10 cellular contexts compared by ENCODE assay signal in genomic region chr21:39386899-39387298, GRCh38. TPM values are rescaled to one million over a fixed set of nuclear protein-coding genes. Genes with fewer than 3 reads are reported as not detected.
DNase-seq lines count a peak whose midpoint lies in the region; ATAC-seq, FAIRE-seq and TF ChIP-seq lines count a peak whose summit lies in the region.
"Had no signal": no experiment of that assay in that cellular context is flagged by ENCODE, and none has a peak within 500 bp of the region (broad histone marks: within the 10 kb centered on the region; RNA-seq: fewer than 3 reads in every experiment).

No MANE protein-coding gene starts in this region.

- TF ChIP-seq POLR2A in HepG2 (IDR thresholded peaks at IDR 0.05; ENCODE audit: insufficient read depth in 1 of 2, low read depth in 2 of 2, low read length in 2 of 2) (no peak), thyroid gland (IDR thresholded peaks at IDR 0.05) (no peak)

- peak overlapping the region; percentile 98 for H3K4me2 ChIP-seq in HepG2 (ENCODE audit: low read depth, low read length)

- H3K27ac ChIP-seq in HepG2 (ENCODE audit: extremely low read length, insufficient read depth, low read length) (peak overlapping the region; percentile 99), thyroid gland (peak overlapping the region in 2 of 3 donors; percentile 22 to 72)

- peaks cover 3 to 11% of the 10 kb centered on the region in 2 experiments for H3K36me3 ChIP-seq in HepG2 (replicated peaks in 1 of 2; ENCODE audit: control insufficient read depth in 1 of 2, insufficient read depth in 2 of 2, low read length in 2 of 2)
- H3K36me3 ChIP-seq in thyroid gland = peaks cover 3 to 8% of the 10 kb centered on the region in 2 donors

- peaks cover 39% of the 10 kb centered on the region for H3K4me1 ChIP-seq in HepG2 (ENCODE audit: insufficient read depth, low read length)
- peaks cover 12 to 16% of the 10 kb centered on the region in 2 donors for H3K4me1 ChIP-seq in thyroid gland

- ATAC-seq in HepG2 = no peak
- ATAC-seq in HG03460 (IDR thresholded peaks at IDR 0.05; ENCODE audit: unreplicated experiment) = no peak

- TF ChIP-seq CTCF in HepG2 (CRISPR knock-in tag; IDR thresholded peaks at IDR 0.05) = no peak
- TF ChIP-seq CTCF in thyroid gland (IDR thresholded peaks at IDR 0.05) = no peak

- H3K27ac Mint-ChIP-seq in activated naive CD4-positive, alpha-beta T cell treated with anti-CD3 and anti-CD28 coated beads, Interleukin-2, amount 10 ng/mL, durations not matched to agents 7 days and 5 days = peak overlapping the region; percentile 90
- no peak overlapping the region for H3K27ac Mint-ChIP-seq in activated naive CD4-positive, alpha-beta T cell treated with anti-CD3 and anti-CD28 coated beads for 36 hours
- no peak overlapping the region for H3K27ac Mint-ChIP-seq in activated CD4-positive, alpha-beta memory T cell treated with anti-CD3 and anti-CD28 coated beads, Interleukin-2, amount 10 ng/mL, durations not matched to agents 7 days and 5 days

- 97% methylated on average over 11 of the region's 11 CpGs for WGBS in HepG2 (ENCODE audit: low lambda C conversion rate)
- 97 to 99% methylated on average over 11 of the region's 11 CpGs for WGBS in thyroid gland, 2 donors

- no peak for TF ChIP-seq EP300 in HepG2 (IDR thresholded peaks at IDR 0.05; ENCODE audit: low read depth in 2 of 2, low read length in 2 of 2)
- TF ChIP-seq EP300 in HepG2 (CRISPR knock-in tag; IDR thresholded peaks at IDR 0.05; ENCODE audit: borderline replicate concordance) = no peak

- H3K4me3 ChIP-seq in HepG2 (replicated peaks in 1 of 3; ENCODE audit: insufficient read depth in 1 of 3, low read depth in 2 of 3, low read length in 3 of 3) (peak overlapping the region in 2 of 3 experiments; percentile 41 to 70; a peak in 3 of 6 replicates), thyroid gland (replicated peaks in 1 of 3) (no peak overlapping the region)
- H3K4me3 ChIP-seq: mucosa of descending colon had no signal

- no peak overlapping the region for H2AFZ ChIP-seq in HepG2 (ENCODE audit: low read length)

- POLR2A ChIA-PET in activated CD4-positive, alpha-beta memory T cell treated with anti-CD3 and anti-CD28 coated beads, Interleukin-2, amount 10 ng/mL, durations not matched to agents 7 days and 5 days (lab: Charles Lee) = interaction anchor here (0.9 to 5.7 kb wide), 7 partner anchors 39 to 1823 kb away, joined by 3 to 47 read pairs (median 4); partner anchors contain the start of genes BRWD1, HMGN1 and PSMG1
- POLR2A ChIA-PET in HepG2 (lab: Yijun Ruan, JAX) = interaction anchor here (1.4 to 3.7 kb wide), 7 partner anchors 10 to 204 kb away, joined by 4 to 47 read pairs (median 9); partner anchors contain the start of genes BRWD1, HMGN1 and PSMG1

- H3K9me3 ChIP-seq in HepG2 (ENCODE audit: low read length) (no peaks in the 10 kb centered on the region), thyroid gland (no peaks in the 10 kb centered on the region)
- H3K9me3 ChIP-seq: mucosa of descending colon had no signal

- peak overlapping the region; percentile 88 for H3K9ac ChIP-seq in HepG2 (ENCODE audit: insufficient read depth, low read depth, low read length)

- H3K27me3 Mint-ChIP-seq in activated naive CD4-positive, alpha-beta T cell treated with anti-CD3 and anti-CD28 coated beads, Interleukin-2, amount 10 ng/mL, durations not matched to agents 7 days and 5 days = no peaks in the 10 kb centered on the region
- no peaks in the 10 kb centered on the region for H3K27me3 Mint-ChIP-seq in activated naive CD4-positive, alpha-beta T cell treated with anti-CD3 and anti-CD28 coated beads for 36 hours (ENCODE audit: low read depth)
- H3K27me3 Mint-ChIP-seq in activated CD4-positive, alpha-beta memory T cell treated with anti-CD3 and anti-CD28 coated beads, Interleukin-2, amount 10 ng/mL, durations not matched to agents 7 days and 5 days = no peaks in the 10 kb centered on the region

- H3K27me3 ChIP-seq in HepG2 (ENCODE audit: control insufficient read depth in 1 of 2, insufficient read depth in 2 of 2, low read length in 2 of 2) (no peaks in the 10 kb centered on the region), thyroid gland (no peaks in the 10 kb centered on the region)

- no peak for DNase-seq in activated naive CD4-positive, alpha-beta T cell treated with anti-CD3 and anti-CD28 coated beads, Interleukin-2, amount 10 ng/mL, durations not matched to agents 7 days and 5 days
- DNase-seq in activated naive CD4-positive, alpha-beta T cell treated with anti-CD3 and anti-CD28 coated beads for 36 hours = no peak
- DNase-seq in activated CD4-positive, alpha-beta memory T cell treated with anti-CD3 and anti-CD28 coated beads, Interleukin-2, amount 10 ng/mL, durations not matched to agents 7 days and 5 days = no peak
- DNase-seq in HepG2 (ENCODE audit: low spot score) (no peak), thyroid gland (no peak), CD1c-positive myeloid dendritic cell (ENCODE audit: extremely low spot score) (no peak), AML-193 (lab: John Stamatoyannopoulos, UW) (no peak)

- no TSS peak for BruUV-seq in HepG2 (replicated peaks; lab: Mats Ljungman, UMichigan)

- no peak for FAIRE-seq in HepG2 (lab: Jason Lieb, UNC)
- FAIRE-seq: D721Med had no signal

- H3K36me3 Mint-ChIP-seq in activated naive CD4-positive, alpha-beta T cell treated with anti-CD3 and anti-CD28 coated beads, Interleukin-2, amount 10 ng/mL, durations not matched to agents 7 days and 5 days = peaks cover 12% of the 10 kb centered on the region
- H3K36me3 Mint-ChIP-seq in activated naive CD4-positive, alpha-beta T cell treated with anti-CD3 and anti-CD28 coated beads for 36 hours (ENCODE audit: low read depth) = peaks cover 6% of the 10 kb centered on the region
- H3K36me3 Mint-ChIP-seq in activated CD4-positive, alpha-beta memory T cell treated with anti-CD3 and anti-CD28 coated beads, Interleukin-2, amount 10 ng/mL, durations not matched to agents 7 days and 5 days (ENCODE audit: low read depth) = peaks cover 10% of the 10 kb centered on the region

- CTCF ChIA-PET in activated naive CD4-positive, alpha-beta T cell treated with anti-CD3 and anti-CD28 coated beads, Interleukin-2, amount 10 ng/mL, durations not matched to agents 7 days and 5 days (lab: Charles Lee) = interaction anchor here (1.3 to 2.6 kb wide), 2 partner anchors 12 to 40 kb away, joined by 13 read pairs; partner anchors contain the start of gene HMGN1
- CTCF ChIA-PET in activated naive CD4-positive, alpha-beta T cell treated with anti-CD3 and anti-CD28 coated beads for 36 hours (lab: Charles Lee) = interaction anchor here (0.6 to 2.0 kb wide), 7 partner anchors 24 to 1963 kb away, joined by 3 to 8 read pairs (median 3); partner anchors contain the start of genes BRWD1 and HMGN1
- CTCF ChIA-PET in activated CD4-positive, alpha-beta memory T cell treated with anti-CD3 and anti-CD28 coated beads, Interleukin-2, amount 10 ng/mL, durations not matched to agents 7 days and 5 days (lab: Charles Lee) = interaction anchor here (1.2 to 1.8 kb wide), 6 partner anchors 13 to 203 kb away, joined by 3 to 20 read pairs (median 8); partner anchors contain the start of gene PSMG1
- CTCF ChIA-PET in HepG2 (lab: Yijun Ruan, JAX; ENCODE audit: low intra/inter-chr PET ratio, low total read pairs) = no interaction called here

- H3K4me1 Mint-ChIP-seq in activated naive CD4-positive, alpha-beta T cell treated with anti-CD3 and anti-CD28 coated beads, Interleukin-2, amount 10 ng/mL, durations not matched to agents 7 days and 5 days = peaks cover 52% of the 10 kb centered on the region
- H3K4me1 Mint-ChIP-seq in activated naive CD4-positive, alpha-beta T cell treated with anti-CD3 and anti-CD28 coated beads for 36 hours (ENCODE audit: low read depth) = peaks cover 39% of the 10 kb centered on the region
- H3K4me1 Mint-ChIP-seq in activated CD4-positive, alpha-beta memory T cell treated with anti-CD3 and anti-CD28 coated beads, Interleukin-2, amount 10 ng/mL, durations not matched to agents 7 days and 5 days = peaks cover 52% of the 10 kb centered on the region

- H3K79me2 ChIP-seq in HepG2 (ENCODE audit: insufficient read depth, low read length) = peaks cover 44% of the 10 kb centered on the region

- no peaks in the 10 kb centered on the region for H3K9me3 Mint-ChIP-seq in activated naive CD4-positive, alpha-beta T cell treated with anti-CD3 and anti-CD28 coated beads, Interleukin-2, amount 10 ng/mL, durations not matched to agents 7 days and 5 days
- H3K9me3 Mint-ChIP-seq in activated naive CD4-positive, alpha-beta T cell treated with anti-CD3 and anti-CD28 coated beads for 36 hours = no peaks in the 10 kb centered on the region
- no peaks in the 10 kb centered on the region for H3K9me3 Mint-ChIP-seq in activated CD4-positive, alpha-beta memory T cell treated with anti-CD3 and anti-CD28 coated beads, Interleukin-2, amount 10 ng/mL, durations not matched to agents 7 days and 5 days

- in situ Hi-C loops in HepG2 (cut with HindIII; ENCODE audit: extremely low pct_ligation_motif_present, low pct_unique_long_range_greater_than_20kb) = loop anchor here (5.0 kb wide), 1 partner anchor 40 kb away; the partner anchor contains the start of gene HMGN1

- peak overlapping the region; percentile 73 for H3K4me3 Mint-ChIP-seq in activated naive CD4-positive, alpha-beta T cell treated with anti-CD3 and anti-CD28 coated beads, Interleukin-2, amount 10 ng/mL, durations not matched to agents 7 days and 5 days
- H3K4me3 Mint-ChIP-seq in activated naive CD4-positive, alpha-beta T cell treated with anti-CD3 and anti-CD28 coated beads for 36 hours = no peak overlapping the region
- peak overlapping the region; percentile 83 for H3K4me3 Mint-ChIP-seq in activated CD4-positive, alpha-beta memory T cell treated with anti-CD3 and anti-CD28 coated beads, Interleukin-2, amount 10 ng/mL, durations not matched to agents 7 days and 5 days

- no peak for TF ChIP-seq RAD21 in HepG2 (CRISPR knock-in tag; IDR thresholded peaks at IDR 0.05)

- intact Hi-C loops in activated naive CD4-positive, alpha-beta T cell treated with anti-CD3 and anti-CD28 coated beads for 36 hours (cut with micrococcal nuclease) = loop anchor here (1.0 to 10.0 kb wide), 9 partner anchors 38 to 880 kb away; partner anchors contain the start of genes ETS2, HMGN1 and LCA5L
- intact Hi-C loops in HepG2 (cut with micrococcal nuclease; ENCODE audit: unreplicated experiment) (loop anchor here (5.0 kb wide), 1 partner anchor 55 kb away; no protein-coding TSS in a partner anchor), thyroid gland (cut with DNase I) (loop anchor here (5.0 kb wide), 2 partner anchors 35 to 75 kb away; partner anchors contain the start of gene BRWD1)

- peaks cover 13% of the 10 kb centered on the region; the same call in 1 of the 2 replicates for H4K20me1 ChIP-seq in HepG2 (ENCODE audit: insufficient read depth, low read length)

RNA-seq across cellular contexts. Expression of gene HMGN1, which starts 38.0 kb away (rescaled TPM):
- total RNA-seq in activated naive CD4-positive, alpha-beta T cell treated with anti-CD3 and anti-CD28 coated beads for 36 hours = 100 to 1,000 TPM; 527 to 529 TPM
- 100 to 1,000 TPM; 327 to 340 TPM for total RNA-seq in activated CD4-positive, alpha-beta memory T cell treated with anti-CD3 and anti-CD28 coated beads, Interleukin-2, amount 10 ng/mL, durations not matched to agents 7 days and 5 days
- total RNA-seq in HepG2 (2016; rRNA removed; fragmentation: Illumina TruSeq; extraction: Trizol) = 286 and 355 TPM in 2 replicates
- total RNA-seq in HepG2 (2016; cell fraction: cytosol; rRNA removed; fragmentation: Illumina TruSeq; extraction: Trizol; ENCODE audit: low read depth) = 200 and 237 TPM in 2 replicates
- total RNA-seq in HepG2 (2016; cell fraction: insoluble cytoplasmic fraction; rRNA removed; fragmentation: Illumina TruSeq; extraction: Trizol) = 276 and 350 TPM in 2 replicates
- total RNA-seq in HepG2 (2016; cell fraction: membrane; rRNA removed; fragmentation: Illumina TruSeq; extraction: Trizol) = 380 and 392 TPM in 2 replicates
- total RNA-seq in HepG2 (2016; cell fraction: nucleus; rRNA removed; fragmentation: Illumina TruSeq; extraction: Trizol) = 162 and 177 TPM in 2 replicates
- 69.2 and 104 TPM in 2 replicates for polyA plus RNA-seq in HepG2 (2011; rRNA removed)
- polyA plus RNA-seq in HepG2 (2011; cell fraction: cytosol; rRNA removed) = 42.7 and 59.4 TPM in 2 replicates
- polyA plus RNA-seq in HepG2 (2011; cell fraction: nucleus; rRNA removed) = 60.7 and 86.6 TPM in 2 replicates
- 128 and 194 TPM in 2 replicates for polyA plus RNA-seq in HepG2 (2012)
- 295 and 368 TPM in 2 replicates for polyA plus RNA-seq in HepG2 (2016; cell fraction: cytosol; fragmentation: Illumina TruSeq; extraction: Trizol; ENCODE audit: low read depth)
- 469 and 491 TPM in 2 replicates for polyA plus RNA-seq in HepG2 (2016; cell fraction: insoluble cytoplasmic fraction; fragmentation: Illumina TruSeq; extraction: Trizol; ENCODE audit: low read depth)
- polyA plus RNA-seq in HepG2 (2016; cell fraction: membrane; fragmentation: Illumina TruSeq; extraction: Trizol; ENCODE audit: low read depth) = 426 and 487 TPM in 2 replicates
- 344 and 363 TPM in 2 replicates for polyA plus RNA-seq in HepG2 (2016; cell fraction: nucleus; fragmentation: Illumina TruSeq; extraction: Trizol; ENCODE audit: insufficient read depth, low read depth)
- 17.4 and 49.8 TPM in 2 replicates for polyA minus RNA-seq in HepG2 (2011; rRNA and poly(A)+ RNA removed; ENCODE audit: low replicate concordance)
- polyA minus RNA-seq in HepG2 (2011; cell fraction: cytosol; rRNA and poly(A)+ RNA removed) = 42.5 and 49.1 TPM in 2 replicates
- polyA minus RNA-seq in HepG2 (2011; cell fraction: nucleus; rRNA and poly(A)+ RNA removed) = 49.1 and 49.8 TPM in 2 replicates
- total RNA-seq in thyroid gland = 100 to 1,000 TPM; 170 to 255 (median 207) TPM

RNA-seq across cellular contexts. Expression of gene LCA5L, which starts 58.7 kb away (rescaled TPM):
- total RNA-seq in activated naive CD4-positive, alpha-beta T cell treated with anti-CD3 and anti-CD28 coated beads for 36 hours = under 1 TPM in 1 of 2 experiments, not detected in 1; 0.26 TPM
- not detected for total RNA-seq in activated CD4-positive, alpha-beta memory T cell treated with anti-CD3 and anti-CD28 coated beads, Interleukin-2, amount 10 ng/mL, durations not matched to agents 7 days and 5 days
- 0.55 and 0.66 TPM in 2 replicates for total RNA-seq in HepG2 (2016; rRNA removed; fragmentation: Illumina TruSeq; extraction: Trizol)
- 0.44 and 0.61 TPM in 2 replicates for total RNA-seq in HepG2 (2016; cell fraction: cytosol; rRNA removed; fragmentation: Illumina TruSeq; extraction: Trizol; ENCODE audit: low read depth)
- total RNA-seq in HepG2 (2016; cell fraction: insoluble cytoplasmic fraction; rRNA removed; fragmentation: Illumina TruSeq; extraction: Trizol) = 0.30 and 0.65 TPM in 2 replicates
- total RNA-seq in HepG2 (2016; cell fraction: membrane; rRNA removed; fragmentation: Illumina TruSeq; extraction: Trizol) = 0.69 and 1.0 TPM in 2 replicates
- not detected in 2 replicates for total RNA-seq in HepG2 (2016; cell fraction: nucleus; rRNA removed; fragmentation: Illumina TruSeq; extraction: Trizol)
- 0.13 and 0.21 TPM in 2 replicates for polyA plus RNA-seq in HepG2 (2011; rRNA removed)
- 0.05 TPM in 2 replicates for polyA plus RNA-seq in HepG2 (2011; cell fraction: cytosol; rRNA removed)
- polyA plus RNA-seq in HepG2 (2011; cell fraction: nucleus; rRNA removed) = 0.23 TPM in 1 of 2 replicates, not detected in the other
- 0.25 and 0.38 TPM in 2 replicates for polyA plus RNA-seq in HepG2 (2012)
- 0.23 and 0.55 TPM in 2 replicates for polyA plus RNA-seq in HepG2 (2016; cell fraction: cytosol; fragmentation: Illumina TruSeq; extraction: Trizol; ENCODE audit: low read depth)
- polyA plus RNA-seq in HepG2 (2016; cell fraction: insoluble cytoplasmic fraction; fragmentation: Illumina TruSeq; extraction: Trizol; ENCODE audit: low read depth) = 0.38 and 0.40 TPM in 2 replicates
- 0.42 and 0.64 TPM in 2 replicates for polyA plus RNA-seq in HepG2 (2016; cell fraction: membrane; fragmentation: Illumina TruSeq; extraction: Trizol; ENCODE audit: low read depth)
- 0.71 and 0.82 TPM in 2 replicates for polyA plus RNA-seq in HepG2 (2016; cell fraction: nucleus; fragmentation: Illumina TruSeq; extraction: Trizol; ENCODE audit: insufficient read depth, low read depth)
- 0.48 and 0.58 TPM in 2 replicates for polyA minus RNA-seq in HepG2 (2011; rRNA and poly(A)+ RNA removed; ENCODE audit: low replicate concordance)
- not detected in 2 replicates for polyA minus RNA-seq in HepG2 (2011; cell fraction: cytosol; rRNA and poly(A)+ RNA removed)
- not detected in 2 replicates for polyA minus RNA-seq in HepG2 (2011; cell fraction: nucleus; rRNA and poly(A)+ RNA removed)
- total RNA-seq in thyroid gland = 10 to 100 TPM in 1 of 4 donors, 1 to 10 TPM in 3; 3.8 to 27.8 (median 5.7) TPM

Comparison
In these comparisons a context has a peak if more than half of its experiments do, and no peak if none do; other contexts are left out.
1. H3K4me3 ChIP-seq: peak in HepG2 (2 of 3); none in thyroid gland (0 of 3).